8 cellular contexts compared by ENCODE assay signal in genomic region chr15:75349851-75350588, GRCh38. TPM values are rescaled to one million over a fixed set of nuclear protein-coding genes. Genes with fewer than 3 reads are reported as not detected.
DNase-seq lines count a peak whose midpoint lies in the region; ATAC-seq and TF ChIP-seq lines count a peak whose summit lies in the region.

No MANE protein-coding gene starts in this region.

- DNase-seq in Daoy (ENCODE audit: low read depth) (peak; percentile 74), Karpas-422 (peak; percentile 69), mucosa of descending colon (peak; percentile 51 to 85 (median 66)), NCI-H187 treated with DMSO at 0.1 percent for 48 hours (lab: John Stamatoyannopoulos, UW) (no peak), gastrocnemius medialis (no peak), NCI-H2171 (lab: John Stamatoyannopoulos, UW) (no peak)
- peak; percentile 26 to 63 (median 60) for DNase-seq in activated CD8-positive, alpha-beta memory T cell treated with anti-CD3 and anti-CD28 coated beads for 48 hours (ENCODE audit: low read depth in 2 of 3, low spot score in 2 of 3)

- H3K9me3 ChIP-seq in Karpas-422 (ENCODE audit: low read length) (no peaks in the 10 kb centered on the region), mucosa of descending colon (no peaks in the 10 kb centered on the region), gastrocnemius medialis (no peaks in the 10 kb centered on the region)

- H2AFZ ChIP-seq in Karpas-422 (ENCODE audit: low read length): no peak overlapping the region

- no peak for TF ChIP-seq CTCF in mucosa of descending colon (IDR thresholded peaks at IDR 0.05)
- TF ChIP-seq CTCF in gastrocnemius medialis (IDR thresholded peaks at IDR 0.05 in 4 of 5, conservative IDR thresholded peaks at IDR 0.05 in 1 of 5): no peak

- 0 out of 2 replicates have a peak, but pooled peaks cover 5% of the 10 kb centered on the region for H4K20me1 ChIP-seq in Karpas-422 (ENCODE audit: insufficient read depth, low read depth, low read length)

- H3K4me3 ChIP-seq in Karpas-422 (ENCODE audit: low read length): no peak overlapping the region
- no peak overlapping the region for H3K4me3 ChIP-seq in mucosa of descending colon
- H3K4me3 ChIP-seq in gastrocnemius medialis: no peak overlapping the region

- intact Hi-C loops in mucosa of descending colon (cut with DNase I, micrococcal nuclease): no loop called here
- intact Hi-C loops in gastrocnemius medialis (cut with DNase I; ENCODE audit: low total_unique reads): no loop called here

- H3K27me3 ChIP-seq in Karpas-422 (ENCODE audit: low read length) (no peaks in the 10 kb centered on the region), gastrocnemius medialis (no peaks in the 10 kb centered on the region)

- ATAC-seq in mucosa of descending colon (peak; percentile 33), GM18511 (IDR thresholded peaks at IDR 0.05; ENCODE audit: unreplicated experiment) (no peak), gastrocnemius medialis (no peak)

- no peaks in the 10 kb centered on the region for H3K9me2 ChIP-seq in Karpas-422 (replicated peaks; ENCODE audit: insufficient read depth, low read length)

- in situ Hi-C loops in gastrocnemius medialis (cut with MboI; ENCODE audit: low sequenced_read_pairs in 4 of 4): loop anchor here in 2 of 4 donors (25.0 kb wide), 1 partner anchor 287 kb away; the partner anchor contains the start of genes IMP3 (in 2 of the 2), SNUPN (in 2 of the 2) and SNX33 (in 2 of the 2)

- no peaks in the 10 kb centered on the region for H3K79me2 ChIP-seq in Karpas-422 (ENCODE audit: low read length)

- H3K4me2 ChIP-seq in Karpas-422 (ENCODE audit: low read depth, low read length, poor library complexity, severe bottlenecking): peak overlapping the region; percentile 18

- H3K36me3 ChIP-seq in Karpas-422 (ENCODE audit: insufficient read depth, low read length): no peaks in the 10 kb centered on the region
- no peaks in the 10 kb centered on the region for H3K36me3 ChIP-seq in mucosa of descending colon (ENCODE audit: low read depth)
- H3K36me3 ChIP-seq in gastrocnemius medialis: peaks cover 0 to 10% of the 10 kb centered on the region in 2 donors

- TF ChIP-seq POLR2A in gastrocnemius medialis (IDR thresholded peaks at IDR 0.05): no peak

- H3K4me1 ChIP-seq in Karpas-422 (ENCODE audit: low read length) (peaks cover 37% of the 10 kb centered on the region), mucosa of descending colon (ENCODE audit: low read depth) (peaks cover 7% of the 10 kb centered on the region), gastrocnemius medialis (peaks cover 7 to 9% of the 10 kb centered on the region in 2 donors)

- H3K27ac ChIP-seq in Karpas-422 (ENCODE audit: low read length) (peak overlapping the region; percentile 39), gastrocnemius medialis (no peak overlapping the region)

- H3K9ac ChIP-seq in Karpas-422 (ENCODE audit: low read length): 0 out of 2 replicates have a peak overlapping the region, but pooled peaks have one; percentile 27

RNA-seq across cellular contexts. Expression of gene NEIL1, which starts 3.2 kb away (rescaled TPM):
- total RNA-seq in Daoy (2014; rRNA removed; shearing (Covaris generic)): not detected in 2 replicates
- 16.2 and 22.0 TPM in 2 replicates for total RNA-seq in Karpas-422 (2014; rRNA removed; shearing (Covaris generic); ENCODE audit: low replicate concordance)
- 10 to 100 TPM; 38.0 to 67.9 (median 41.4) TPM for total RNA-seq in mucosa of descending colon
- 10 to 100 TPM in 1 of 4 donors, 1 to 10 TPM in 3; 3.9 to 11.1 (median 5.1) TPM for total RNA-seq in gastrocnemius medialis

RNA-seq across cellular contexts. Expression of gene COMMD4, which starts 14.2 kb away (rescaled TPM):
- 99.4 and 108 TPM in 2 replicates for total RNA-seq in Daoy (2014; rRNA removed; shearing (Covaris generic))
- 43.6 and 108 TPM in 2 replicates for total RNA-seq in Karpas-422 (2014; rRNA removed; shearing (Covaris generic); ENCODE audit: low replicate concordance)
- 10 to 100 TPM; 57.2 to 84.9 (median 72.3) TPM for total RNA-seq in mucosa of descending colon
- total RNA-seq in gastrocnemius medialis: 10 to 100 TPM; 17.9 to 37.5 (median 28.2) TPM

RNA-seq across cellular contexts. Expression of gene MAN2C1, which starts 18.4 kb away (rescaled TPM):
- 77.1 and 77.9 TPM in 2 replicates for total RNA-seq in Daoy (2014; rRNA removed; shearing (Covaris generic))
- 78.7 and 131 TPM in 2 replicates for total RNA-seq in Karpas-422 (2014; rRNA removed; shearing (Covaris generic); ENCODE audit: low replicate concordance)
- total RNA-seq in mucosa of descending colon (100 to 1,000 TPM; 192 to 239 (median 217) TPM), gastrocnemius medialis (100 to 1,000 TPM in 1 of 4 donors, 10 to 100 TPM in 3; 38.9 to 116 (median 62.8) TPM)

Comparison
In these comparisons a context has a peak if more than half of its experiments do, and no peak if none do; other contexts are left out.
1. DNase-seq: peak in Daoy (single experiment), Karpas-422 (single experiment), activated CD8-positive, alpha-beta memory T cell treated with anti-CD3 and anti-CD28 coated beads for 48 hours (3 of 3) and mucosa of descending colon (3 of 3); none in NCI-H187 treated with DMSO at 0.1 percent for 48 hours (single experiment), gastrocnemius medialis (0 of 2) and NCI-H2171 (single experiment).